Comparison of ENCODE assay signal across 1 cellular context in genomic region chr3:137924628-137925027, GRCh38.
TF ChIP-seq lines count a peak whose summit lies in the region.

No MANE protein-coding gene starts in this region.

TF ChIP-seq in GM23338, 12 proteins besides CTCF, POLR2A, EP300 and RAD21 (continued from another document):
- TF ChIP-seq ZNF462 (CRISPR knock-in tag; IDR thresholded peaks at IDR 0.05) (no peak), NANOG (IDR thresholded peaks at IDR 0.05; ENCODE audit: borderline replicate concordance) (no peak), JUNB (IDR thresholded peaks at IDR 0.05; ENCODE audit: unreplicated experiment) (no peak)
